In the genomic region with DNA sequence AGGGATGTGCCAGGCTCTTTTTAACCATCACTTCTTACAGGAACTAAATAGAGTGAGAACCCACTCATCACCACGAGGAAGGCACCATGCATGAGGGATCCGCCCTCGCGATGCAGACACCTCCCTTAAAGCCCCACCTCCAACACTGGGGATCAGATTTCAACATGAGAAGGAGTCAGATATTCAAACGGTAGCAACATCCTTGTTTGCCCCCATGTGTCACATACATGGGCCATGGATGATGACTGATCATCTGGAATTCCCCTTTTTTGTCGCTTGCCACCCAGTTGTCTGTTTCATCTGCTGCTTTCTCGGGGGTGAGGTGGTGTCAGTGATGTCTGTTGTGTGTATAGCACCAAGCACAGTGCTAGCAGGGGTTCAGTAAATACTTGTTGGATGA, we compare ENCODE assay signal across 7 cellular contexts. TPM values are rescaled to one million over a fixed set of nuclear protein-coding genes. Genes with fewer than 3 reads are reported as not detected.
DNase-seq lines count a peak whose midpoint lies in the region; ATAC-seq and TF ChIP-seq lines count a peak whose summit lies in the region.

No MANE protein-coding gene starts in this region.

- ATAC-seq in GM19372 (IDR thresholded peaks at IDR 0.05; ENCODE audit: low read depth, unreplicated experiment) (peak; percentile 49), HG03159 (IDR thresholded peaks at IDR 0.05; ENCODE audit: unreplicated experiment) (peak; percentile 55), HG03025 (IDR thresholded peaks at IDR 0.05; ENCODE audit: low FRiP score, unreplicated experiment) (no peak)

- H3K27ac ChIP-seq in neural cell (ENCODE audit: low read length): no peak overlapping the region
- H3K27ac ChIP-seq in smooth muscle cell (ENCODE audit: low read depth): no peak overlapping the region

- DNase-seq in activated CD4-positive, alpha-beta T cell treated with anti-CD3 and anti-CD28 coated beads, Interleukin-2, amount 50 U/mL, for 4 hours: peak; percentile 54 to 65
- DNase-seq in smooth muscle cell (lab: John Stamatoyannopoulos, UW; ENCODE audit: unreplicated experiment) (no peak), cortex of kidney (lab: John Stamatoyannopoulos, UW) (no peak)

- TF ChIP-seq RAD21 in neural cell (conservative IDR thresholded peaks at IDR 0.05): no peak

- no peaks in the 10 kb centered on the region for H4K20me1 ChIP-seq in neural cell (ENCODE audit: insufficient read depth)
- peaks cover 97% of the 10 kb centered on the region for H4K20me1 ChIP-seq in smooth muscle cell (ENCODE audit: low read depth)

- H3K27me3 ChIP-seq in neural cell (ENCODE audit: insufficient read depth, low read depth, low read length): no peaks in the 10 kb centered on the region
- H3K27me3 ChIP-seq in smooth muscle cell (ENCODE audit: low read depth): no peaks in the 10 kb centered on the region

- WGBS in smooth muscle cell (ENCODE audit: low lambda C conversion rate): 81% methylated on average over 7 of the region's 7 CpGs

- H2AFZ ChIP-seq in neural cell (ENCODE audit: low read depth, low read length): no peak overlapping the region
- H2AFZ ChIP-seq in smooth muscle cell (ENCODE audit: low read depth): no peak overlapping the region

- H3K4me1 ChIP-seq in smooth muscle cell (ENCODE audit: low read depth): peaks cover 13% of the 10 kb centered on the region

- H3K4me3 ChIP-seq in neural cell (ENCODE audit: low read length): peak overlapping the region; percentile 45
- H3K4me3 ChIP-seq in smooth muscle cell: no peak overlapping the region

- TF ChIP-seq EP300 in neural cell (conservative IDR thresholded peaks at IDR 0.05; ENCODE audit: poor library complexity, severe bottlenecking): no peak

- H3K9me2 ChIP-seq in neural cell (ENCODE audit: insufficient read depth, low read length): no peaks in the 10 kb centered on the region

- H3K79me2 ChIP-seq in neural cell (replicated peaks; ENCODE audit: insufficient read depth, low read length) (peaks cover 71% of the 10 kb centered on the region), smooth muscle cell (ENCODE audit: low read depth) (peaks cover 83% of the 10 kb centered on the region)

- no peak for TF ChIP-seq CTCF in neural cell (IDR thresholded peaks at IDR 0.05; ENCODE audit: poor library complexity, severe bottlenecking)
- no peak for TF ChIP-seq CTCF in smooth muscle cell (IDR thresholded peaks at IDR 0.05; ENCODE audit: borderline replicate concordance, insufficient read depth, poor library complexity, severe bottlenecking)

- H3K9ac ChIP-seq in neural cell (ENCODE audit: low read length) (no peak overlapping the region), smooth muscle cell (ENCODE audit: low read depth) (no peak overlapping the region)

- H3K4me2 ChIP-seq in neural cell (ENCODE audit: low read length) (no peak overlapping the region), smooth muscle cell (no peak overlapping the region)

- no peaks in the 10 kb centered on the region for H3K9me3 ChIP-seq in neural cell (ENCODE audit: low read length)
- H3K9me3 ChIP-seq in smooth muscle cell (replicated peaks; ENCODE audit: low read depth): no peaks in the 10 kb centered on the region

- H3K36me3 ChIP-seq in neural cell (ENCODE audit: insufficient read depth, low read length) (no peaks in the 10 kb centered on the region), smooth muscle cell (ENCODE audit: low read depth) (no peaks in the 10 kb centered on the region)

- no peaks in the 10 kb centered on the region for H3F3A ChIP-seq in neural cell (ENCODE audit: insufficient read depth, low read length, poor library complexity, severe bottlenecking)
- peaks cover 9% of the 10 kb centered on the region for H3F3A ChIP-seq in smooth muscle cell (ENCODE audit: low read depth)

TF ChIP-seq in neural cell, 6 proteins besides CTCF, POLR2A, EP300 and RAD21:
- TF ChIP-seq POLR2AphosphoS5 (IDR thresholded peaks at IDR 0.05): no peak
- TF ChIP-seq EZH2 (IDR thresholded peaks at IDR 0.05; ENCODE audit: borderline replicate concordance, insufficient read depth, low read length, poor library complexity, severe bottlenecking): no peak
- TF ChIP-seq TAF1 (IDR thresholded peaks at IDR 0.05; ENCODE audit: low read depth): no peak
- no peak for TF ChIP-seq SMC3 (conservative IDR thresholded peaks at IDR 0.05; ENCODE audit: poor library complexity)
- no peak for TF ChIP-seq MXI1 (conservative IDR thresholded peaks at IDR 0.05; ENCODE audit: poor library complexity, severe bottlenecking)
- TF ChIP-seq, protein P1, sequence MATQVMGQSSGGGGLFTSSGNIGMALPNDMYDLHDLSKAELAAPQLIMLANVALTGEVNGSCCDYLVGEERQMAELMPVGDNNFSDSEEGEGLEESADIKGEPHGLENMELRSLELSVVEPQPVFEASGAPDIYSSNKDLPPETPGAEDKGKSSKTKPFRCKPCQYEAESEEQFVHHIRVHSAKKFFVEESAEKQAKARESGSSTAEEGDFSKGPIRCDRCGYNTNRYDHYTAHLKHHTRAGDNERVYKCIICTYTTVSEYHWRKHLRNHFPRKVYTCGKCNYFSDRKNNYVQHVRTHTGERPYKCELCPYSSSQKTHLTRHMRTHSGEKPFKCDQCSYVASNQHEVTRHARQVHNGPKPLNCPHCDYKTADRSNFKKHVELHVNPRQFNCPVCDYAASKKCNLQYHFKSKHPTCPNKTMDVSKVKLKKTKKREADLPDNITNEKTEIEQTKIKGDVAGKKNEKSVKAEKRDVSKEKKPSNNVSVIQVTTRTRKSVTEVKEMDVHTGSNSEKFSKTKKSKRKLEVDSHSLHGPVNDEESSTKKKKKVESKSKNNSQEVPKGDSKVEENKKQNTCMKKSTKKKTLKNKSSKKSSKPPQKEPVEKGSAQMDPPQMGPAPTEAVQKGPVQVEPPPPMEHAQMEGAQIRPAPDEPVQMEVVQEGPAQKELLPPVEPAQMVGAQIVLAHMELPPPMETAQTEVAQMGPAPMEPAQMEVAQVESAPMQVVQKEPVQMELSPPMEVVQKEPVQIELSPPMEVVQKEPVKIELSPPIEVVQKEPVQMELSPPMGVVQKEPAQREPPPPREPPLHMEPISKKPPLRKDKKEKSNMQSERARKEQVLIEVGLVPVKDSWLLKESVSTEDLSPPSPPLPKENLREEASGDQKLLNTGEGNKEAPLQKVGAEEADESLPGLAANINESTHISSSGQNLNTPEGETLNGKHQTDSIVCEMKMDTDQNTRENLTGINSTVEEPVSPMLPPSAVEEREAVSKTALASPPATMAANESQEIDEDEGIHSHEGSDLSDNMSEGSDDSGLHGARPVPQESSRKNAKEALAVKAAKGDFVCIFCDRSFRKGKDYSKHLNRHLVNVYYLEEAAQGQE (IDR thresholded peaks at IDR 0.05; ENCODE audit: borderline replicate concordance): no peak

RNA-seq across cellular contexts. Expression of a gene that starts 57.9 kb away (rescaled TPM):
- polyA plus RNA-seq in neural cell (49.4 and 60.5 TPM in 2 replicates), smooth muscle cell (44.8 and 50.5 TPM in 2 replicates)
- 70.4 and 78.9 TPM in 2 replicates for polyA minus RNA-seq in neural cell
- 25.0 and 29.0 TPM in 2 replicates for total RNA-seq in smooth muscle cell

Comparison
In these comparisons a context has a peak if more than half of its experiments do, and no peak if none do; other contexts are left out.
1. DNase-seq: peak in activated CD4-positive, alpha-beta T cell treated with anti-CD3 and anti-CD28 coated beads, Interleukin-2, amount 50 U/mL, for 4 hours (2 of 2); none in smooth muscle cell (single experiment) and cortex of kidney (single experiment).